Comparison of ENCODE assay signal across 8 cellular contexts in the genomic region with DNA sequence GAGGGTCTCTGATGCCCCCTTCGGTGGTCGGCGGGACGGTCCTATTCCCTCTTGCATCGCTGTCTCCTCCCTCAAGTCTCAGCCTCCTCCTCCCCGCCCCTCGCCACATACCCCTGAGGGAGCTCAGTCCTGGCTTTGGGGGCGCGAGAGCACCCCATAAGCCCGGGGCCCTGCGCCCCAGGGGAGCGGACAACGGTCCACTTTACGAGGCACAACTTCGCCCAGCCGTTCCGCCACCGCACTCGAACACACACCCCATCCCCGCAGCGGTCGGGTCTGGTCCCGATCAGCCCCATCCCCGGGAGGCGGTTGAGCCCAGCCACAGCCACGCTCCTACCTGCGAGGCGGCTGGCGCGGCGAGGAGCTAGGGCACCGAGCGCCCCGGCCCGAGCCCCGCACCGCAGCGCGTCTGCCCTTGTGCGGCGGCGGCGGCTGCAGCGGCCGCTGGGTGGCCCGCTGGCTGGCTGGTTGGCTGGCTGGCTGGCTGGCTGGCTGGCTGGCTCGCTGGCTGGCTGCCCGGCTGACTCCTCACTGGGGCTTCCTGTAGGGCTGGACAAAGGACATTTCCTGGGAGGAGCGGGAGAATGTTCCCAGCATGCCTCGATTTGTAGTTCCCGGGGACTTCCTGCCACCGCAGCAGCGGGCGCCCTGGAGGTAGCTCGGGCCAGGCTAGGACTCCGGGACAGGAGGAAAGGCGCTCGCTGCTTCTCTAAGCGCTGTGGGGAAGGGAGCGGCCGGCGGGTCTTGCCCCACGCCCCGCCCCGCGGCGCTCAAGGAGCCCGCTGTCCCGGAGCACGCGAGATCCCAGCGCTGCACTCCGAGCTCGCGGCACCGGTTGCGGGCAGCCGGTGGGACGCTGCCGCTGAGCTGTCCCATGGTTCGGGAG. TPM values are rescaled to one million over a fixed set of nuclear protein-coding genes. Genes with fewer than 3 reads are reported as not detected.
A peak's percentile ranks its signal among the peaks of the same experiment; 100 is the strongest.
DNase-seq lines count a peak whose midpoint lies in the region; ATAC-seq and TF ChIP-seq lines count a peak whose summit lies in the region.

A gene (minus strand): TSS at position 533 of the 886 bp plus-strand sequence. CDS start 22,166 bp downstream, outside the sequence.

- CTCF ChIA-PET in activated CD4-positive, alpha-beta memory T cell treated with anti-CD3 and anti-CD28 coated beads for 36 hours (lab: Charles Lee), result interaction anchor here (1.0 to 1.7 kb wide), 5 partner anchors 12 to 36 kb away, joined by 3 to 6 read pairs (median 4); no protein-coding TSS in a partner anchor

- H3K27ac Mint-ChIP-seq in CD14-positive monocyte, result peak within 1 kb of the TSS; percentile 90 to 98 (median 94)
- no peak within 1 kb of the TSS for H3K27ac Mint-ChIP-seq in activated CD4-positive, alpha-beta memory T cell treated with anti-CD3 and anti-CD28 coated beads for 36 hours
- peak within 1 kb of the TSS; percentile 10 for H3K27ac Mint-ChIP-seq in stimulated activated memory B cell treated with anti-CD40 and anti-IgM and Interleukin-4, amounts not matched to agents 10 μg/mL and 1 μg/mL and 100 μg/mL, for 72 hours

- peaks cover 29 to 39% (median 35%) of the 10 kb centered on the region in 3 donors for H3K27me3 Mint-ChIP-seq in CD14-positive monocyte (ENCODE audit: low read depth in 3 of 3)
- H3K27me3 Mint-ChIP-seq in activated CD4-positive, alpha-beta memory T cell treated with anti-CD3 and anti-CD28 coated beads for 36 hours, result peaks cover 58% of the 10 kb centered on the region
- peaks cover 74% of the 10 kb centered on the region for H3K27me3 Mint-ChIP-seq in stimulated activated memory B cell treated with anti-CD40 and anti-IgM and Interleukin-4, amounts not matched to agents 10 μg/mL and 1 μg/mL and 100 μg/mL, for 72 hours

- TF ChIP-seq POLR2A in erythroblast (IDR thresholded peaks at IDR 0.05; ENCODE audit: low read length), result peak; percentile 25

- POLR2A ChIA-PET in activated CD4-positive, alpha-beta memory T cell treated with anti-CD3 and anti-CD28 coated beads for 36 hours (lab: Charles Lee), result no interaction called here

- H3K9me3 Mint-ChIP-seq in CD14-positive monocyte, result peaks cover 0 to 6% (median 0%) of the 10 kb centered on the region in 7 donors
- no peaks in the 10 kb centered on the region for H3K9me3 Mint-ChIP-seq in activated CD4-positive, alpha-beta memory T cell treated with anti-CD3 and anti-CD28 coated beads for 36 hours
- H3K9me3 Mint-ChIP-seq in stimulated activated memory B cell treated with anti-CD40 and anti-IgM and Interleukin-4, amounts not matched to agents 10 μg/mL and 1 μg/mL and 100 μg/mL, for 72 hours, result no peaks in the 10 kb centered on the region

- H3K4me3 Mint-ChIP-seq in CD14-positive monocyte, result peak within 1 kb of the TSS; percentile 95 to 98
- peak within 1 kb of the TSS; percentile 71 for H3K4me3 Mint-ChIP-seq in activated CD4-positive, alpha-beta memory T cell treated with anti-CD3 and anti-CD28 coated beads for 36 hours
- H3K4me3 Mint-ChIP-seq in stimulated activated memory B cell treated with anti-CD40 and anti-IgM and Interleukin-4, amounts not matched to agents 10 μg/mL and 1 μg/mL and 100 μg/mL, for 72 hours, result peak within 1 kb of the TSS; percentile 77

- peak; percentile 89 for DNase-seq in CD14-positive monocyte (ENCODE audit: low spot score)
- DNase-seq in NCI-H2227 (lab: John Stamatoyannopoulos, UW; ENCODE audit: unreplicated experiment), result peak; percentile 90
- peak; percentile 68 for DNase-seq in activated CD4-positive, alpha-beta memory T cell treated with anti-CD3 and anti-CD28 coated beads for 36 hours
- DNase-seq in erythroblast (lab: John Stamatoyannopoulos, UW), result peak; percentile 80
- peak; percentile 90 for DNase-seq in middle frontal gyrus (ENCODE audit: extremely low spot score, low spot score)

- intact Hi-C loops in CD14-positive monocyte (cut with micrococcal nuclease), result no loop called here
- intact Hi-C loops in activated CD4-positive, alpha-beta memory T cell treated with anti-CD3 and anti-CD28 coated beads for 36 hours (cut with micrococcal nuclease), result no loop called here

- peak; percentile 75 for ATAC-seq in GM19035 (IDR thresholded peaks at IDR 0.05; ENCODE audit: unreplicated experiment)
- peak; percentile 72 for ATAC-seq in HG03159 (IDR thresholded peaks at IDR 0.05; ENCODE audit: unreplicated experiment)
- ATAC-seq in stimulated activated memory B cell treated with anti-CD40 and anti-IgM and Interleukin-4, amounts not matched to agents 10 μg/mL and 1 μg/mL and 100 μg/mL, for 72 hours, result peak; percentile 80

- peak; percentile 20 for TF ChIP-seq CTCF in CD14-positive monocyte (IDR thresholded peaks at IDR 0.05)

- H3K36me3 Mint-ChIP-seq in CD14-positive monocyte, result peaks cover 13 to 14% of the 10 kb centered on the region in 2 donors
- no peaks in the 10 kb centered on the region for H3K36me3 Mint-ChIP-seq in activated CD4-positive, alpha-beta memory T cell treated with anti-CD3 and anti-CD28 coated beads for 36 hours
- no peaks in the 10 kb centered on the region for H3K36me3 Mint-ChIP-seq in stimulated activated memory B cell treated with anti-CD40 and anti-IgM and Interleukin-4, amounts not matched to agents 10 μg/mL and 1 μg/mL and 100 μg/mL, for 72 hours

- peaks cover 43% of the 10 kb centered on the region for H3K4me1 Mint-ChIP-seq in CD14-positive monocyte
- peaks cover 13% of the 10 kb centered on the region for H3K4me1 Mint-ChIP-seq in activated CD4-positive, alpha-beta memory T cell treated with anti-CD3 and anti-CD28 coated beads for 36 hours (ENCODE audit: low read depth)
- peaks cover 10% of the 10 kb centered on the region for H3K4me1 Mint-ChIP-seq in stimulated activated memory B cell treated with anti-CD40 and anti-IgM and Interleukin-4, amounts not matched to agents 10 μg/mL and 1 μg/mL and 100 μg/mL, for 72 hours

RNA-seq across cellular contexts. Expression of the gene that starts here (rescaled TPM):
- polyA plus RNA-seq in CD14-positive monocyte, result under 1 TPM; 0.37 to 0.49 TPM
- total RNA-seq in activated CD4-positive, alpha-beta memory T cell treated with anti-CD3 and anti-CD28 coated beads for 36 hours, result under 1 TPM; 0.62 to 0.68 TPM

Comparison
In these comparisons a context has a peak if more than half of its experiments do, and no peak if none do; other contexts are left out.
1. Peak in every context shown above with its lines: DNase-seq and ATAC-seq.
2. Peak in DNase-seq in CD14-positive monocyte; RNA of the gene not detected or under 1 TPM.
3. Peak in DNase-seq in activated CD4-positive, alpha-beta memory T cell treated with anti-CD3 and anti-CD28 coated beads for 36 hours; RNA of the gene not detected or under 1 TPM.